Comparison of ENCODE assay signal across 1 cellular context in genomic region chr1:173444757-173445156, GRCh38.
TF ChIP-seq lines count a peak whose summit lies in the region.

No MANE protein-coding gene starts in this region.

TF ChIP-seq in GM12878, 131 proteins besides CTCF, POLR2A, EP300 and RAD21 (continued from another document):
- TF ChIP-seq HSF1 (IDR thresholded peaks at IDR 0.05; ENCODE audit: low read depth, low read length) (no peak), TCF7 (IDR thresholded peaks at IDR 0.05; ENCODE audit: borderline replicate concordance) (peak; percentile 53; the same call in 1 of the 2 replicates), RUNX3 (IDR thresholded peaks at IDR 0.05; ENCODE audit: low read length) (peak; percentile 75), BCL3 (IDR thresholded peaks at IDR 0.05; ENCODE audit: borderline replicate concordance, insufficient read depth, low read depth, low read length, poor library complexity, severe bottlenecking) (no peak), PKNOX1 (IDR thresholded peaks at IDR 0.05) (peak; percentile 40; the same call in 1 of the 2 replicates), MXI1 (IDR thresholded peaks at IDR 0.05; ENCODE audit: low read depth, low read length) (no peak)
